ENCODE assay signal across 8 cellular contexts in genomic region chr10:31650010-31650409, GRCh38.
DNase-seq lines count a peak whose midpoint lies in the region; ATAC-seq and TF ChIP-seq lines count a peak whose summit lies in the region.

No MANE protein-coding gene starts in this region.

- H3K27me3 Mint-ChIP-seq in activated CD4-positive, alpha-beta T cell treated with anti-CD3 and anti-CD28 coated beads, Interleukin-2, amount 10 ng/mL, durations not matched to agents 24 days and 14 days, result peaks cover 14% of the 10 kb centered on the region

- no peaks in the 10 kb centered on the region for H3K27me3 ChIP-seq in aorta (ENCODE audit: control insufficient read depth in 1 of 2, insufficient read depth in 2 of 2, low read length in 1 of 2)

- H3K27ac Mint-ChIP-seq in activated CD4-positive, alpha-beta T cell treated with anti-CD3 and anti-CD28 coated beads, Interleukin-2, amount 10 ng/mL, durations not matched to agents 24 days and 14 days, result peak overlapping the region; percentile 60

- H3K4me1 Mint-ChIP-seq in activated CD4-positive, alpha-beta T cell treated with anti-CD3 and anti-CD28 coated beads, Interleukin-2, amount 10 ng/mL, durations not matched to agents 24 days and 14 days, result no peaks in the 10 kb centered on the region

- peak overlapping the region; percentile 79 to 94 for H3K27ac ChIP-seq in aorta (ENCODE audit: low read depth in 1 of 2, low read length in 2 of 2)

- H3K36me3 ChIP-seq in mucosa of descending colon (ENCODE audit: low read depth), result no peaks in the 10 kb centered on the region
- H3K36me3 ChIP-seq in aorta (ENCODE audit: control insufficient read depth in 1 of 2, insufficient read depth in 2 of 2, low read length in 1 of 2), result no peaks in the 10 kb centered on the region

- WGBS in aorta, 2 donors, result 5% methylated on average over 8 of the region's 8 CpGs

- peak; percentile 40 for ATAC-seq in mucosa of descending colon
- peak; percentile 87 for ATAC-seq in aorta (ENCODE audit: low FRiP score)
- ATAC-seq in HG03045 (IDR thresholded peaks at IDR 0.05; ENCODE audit: unreplicated experiment), result no peak

- H3K4me3 Mint-ChIP-seq in activated CD4-positive, alpha-beta T cell treated with anti-CD3 and anti-CD28 coated beads, Interleukin-2, amount 10 ng/mL, durations not matched to agents 24 days and 14 days, result no peak overlapping the region

- no peaks in the 10 kb centered on the region for H3K9me3 Mint-ChIP-seq in activated CD4-positive, alpha-beta T cell treated with anti-CD3 and anti-CD28 coated beads, Interleukin-2, amount 10 ng/mL, durations not matched to agents 24 days and 14 days

- no peaks in the 10 kb centered on the region for H3K4me1 ChIP-seq in mucosa of descending colon (ENCODE audit: low read depth)
- peaks cover 0 to 4% of the 10 kb centered on the region in 2 donors for H3K4me1 ChIP-seq in aorta (ENCODE audit: control insufficient read depth in 1 of 2, insufficient read depth in 2 of 2, low read length in 2 of 2)

- no peak overlapping the region for H3K4me3 ChIP-seq in mucosa of descending colon
- peak overlapping the region; percentile 50 to 80 for H3K4me3 ChIP-seq in aorta (ENCODE audit: low read length in 2 of 2)

- no peak for TF ChIP-seq CTCF in mucosa of descending colon (IDR thresholded peaks at IDR 0.05)

- intact Hi-C loops in activated CD4-positive, alpha-beta T cell treated with anti-CD3 and anti-CD28 coated beads, Interleukin-2, amount 10 ng/mL, durations not matched to agents 24 days and 14 days (cut with micrococcal nuclease), result no loop called here
- intact Hi-C loops in mucosa of descending colon (cut with DNase I, micrococcal nuclease), result no loop called here
- intact Hi-C loops in aorta (cut with DNase I), result no loop called here

- H3K9me3 ChIP-seq in mucosa of descending colon (no peaks in the 10 kb centered on the region), aorta (ENCODE audit: control insufficient read depth, low read length) (no peaks in the 10 kb centered on the region)

- DNase-seq in activated CD4-positive, alpha-beta T cell treated with anti-CD3 and anti-CD28 coated beads, Interleukin-2, amount 10 ng/mL, durations not matched to agents 24 days and 14 days, result no peak
- DNase-seq in activated CD4-positive, alpha-beta T cell treated with anti-CD3 and anti-CD28 coated beads for 1 hour, result no peak
- DNase-seq in epidermal melanocyte (ENCODE audit: insufficient read length, low spot score), result peak; percentile 29
- peak; percentile 36 to 58 (median 56) for DNase-seq in mucosa of descending colon
- peak; percentile 91 to 94 for DNase-seq in aorta
- DNase-seq in stimulated activated CD4-positive, alpha-beta T cell treated with anti-CD3 and anti-CD28 coated beads, Interleukin-4, amount 100 ng/mL, for 1 hour, result no peak
- no peak for DNase-seq in activated CD4-positive, alpha-beta T cell treated with anti-CD3 and anti-CD28 coated beads for 48 hours

- H3K36me3 Mint-ChIP-seq in activated CD4-positive, alpha-beta T cell treated with anti-CD3 and anti-CD28 coated beads, Interleukin-2, amount 10 ng/mL, durations not matched to agents 24 days and 14 days (ENCODE audit: low read depth), result no peaks in the 10 kb centered on the region

Comparison
In these comparisons a context has a peak if more than half of its experiments do, and no peak if none do; other contexts are left out.
1. DNase-seq: peak in epidermal melanocyte (single experiment), mucosa of descending colon (3 of 3) and aorta (2 of 2); none in activated CD4-positive, alpha-beta T cell treated with anti-CD3 and anti-CD28 coated beads, Interleukin-2, amount 10 ng/mL, durations not matched to agents 24 days and 14 days (single experiment), activated CD4-positive, alpha-beta T cell treated with anti-CD3 and anti-CD28 coated beads for 1 hour (single experiment), stimulated activated CD4-positive, alpha-beta T cell treated with anti-CD3 and anti-CD28 coated beads, Interleukin-4, amount 100 ng/mL, for 1 hour (single experiment) and activated CD4-positive, alpha-beta T cell treated with anti-CD3 and anti-CD28 coated beads for 48 hours (single experiment).